8 cellular contexts compared by ENCODE assay signal in the genomic region with DNA sequence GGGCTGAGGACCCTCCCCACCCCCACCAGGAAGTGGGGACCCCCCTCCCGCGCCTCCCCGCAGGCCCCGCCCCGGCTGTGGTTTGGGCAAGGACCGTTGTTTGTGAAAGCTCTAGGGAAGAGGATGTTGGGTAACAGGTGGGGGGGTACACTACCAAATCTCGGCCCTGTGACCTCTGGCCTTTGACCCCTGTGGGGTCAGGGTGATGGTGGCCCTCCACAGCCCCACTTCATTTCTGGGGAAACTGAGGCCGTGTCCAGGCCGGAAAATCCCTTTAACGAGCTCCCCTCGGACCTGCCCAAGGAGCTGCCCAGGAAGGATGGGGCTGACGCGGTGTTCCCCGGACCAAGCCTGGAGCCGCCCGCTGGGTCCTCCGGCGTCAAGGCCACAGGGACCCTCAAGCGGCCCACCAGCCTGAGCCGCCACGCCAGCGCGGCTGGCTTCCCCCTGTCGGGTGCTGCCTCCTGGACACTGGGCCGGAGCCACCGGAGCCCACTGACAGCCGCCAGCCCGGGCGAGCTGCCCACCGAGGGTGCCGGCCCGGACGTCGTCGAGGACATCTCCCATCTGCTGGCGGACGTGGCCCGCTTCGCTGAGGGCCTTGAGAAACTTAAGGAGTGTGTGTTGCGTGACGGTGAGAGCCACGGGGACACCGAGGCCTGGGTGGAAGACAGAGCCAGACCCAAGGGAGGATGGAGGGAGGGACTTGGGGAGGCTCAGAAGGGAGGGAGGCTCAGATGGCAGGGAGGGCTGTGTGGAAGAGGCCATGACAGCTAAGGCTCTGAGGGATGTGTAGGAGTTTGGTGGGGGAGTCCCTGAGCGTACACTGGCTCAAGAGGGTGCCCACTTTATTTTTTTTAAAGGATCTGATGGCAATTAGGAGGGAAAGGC.
DNase-seq lines count a peak whose midpoint lies in the region; ATAC-seq and TF ChIP-seq lines count a peak whose summit lies in the region.

No MANE protein-coding gene starts in this region.

- peak overlapping the region; percentile 91 for H3K27ac Mint-ChIP-seq in central memory CD8-positive, alpha-beta T cell (ENCODE audit: low read depth)

- peak; percentile 21 for ATAC-seq in central memory CD8-positive, alpha-beta T cell (replicated peaks; ENCODE audit: extremely low read depth, poor library complexity, severe bottlenecking)
- no peak for ATAC-seq in HG03135 (IDR thresholded peaks at IDR 0.05; ENCODE audit: unreplicated experiment)

- H3K27ac ChIP-seq in SU-DHL-6 (ENCODE audit: low read depth, low read length) (peak overlapping the region; percentile 89), RWPE1 (no peak overlapping the region)

- peaks cover 40% of the 10 kb centered on the region for H3F3A ChIP-seq in SU-DHL-6 (ENCODE audit: insufficient read depth)

- peaks cover 63% of the 10 kb centered on the region for H3K4me1 Mint-ChIP-seq in central memory CD8-positive, alpha-beta T cell

- peak in 1 of 2 donors; percentile 63 for DNase-seq in central memory CD8-positive, alpha-beta T cell (ENCODE audit: low spot score in 2 of 2)
- DNase-seq in pons (ENCODE audit: low spot score): peak; percentile 42
- DNase-seq in RWPE1 (ENCODE audit: low spot score): no peak
- no peak for DNase-seq in AG08396 (ENCODE audit: low spot score)
- DNase-seq in NCI-H1417 treated with DMSO at 0.1 percent for 48 hours (lab: John Stamatoyannopoulos, UW): no peak

- peak overlapping the region; percentile 91 for H3K4me3 ChIP-seq in GM12875 (ENCODE audit: low read depth, low read length)
- H3K4me3 ChIP-seq in SU-DHL-6 (ENCODE audit: insufficient read depth, low read length, poor library complexity, severe bottlenecking): peak overlapping the region; percentile 88

- H3K27me3 Mint-ChIP-seq in central memory CD8-positive, alpha-beta T cell: no peaks in the 10 kb centered on the region

- peak overlapping the region; percentile 96 for H3K9ac ChIP-seq in SU-DHL-6 (ENCODE audit: low read length)

- peak overlapping the region; percentile 87 for H3K4me3 Mint-ChIP-seq in central memory CD8-positive, alpha-beta T cell

- POLR2A ChIA-PET in RWPE1 (lab: Yijun Ruan, JAX; ENCODE audit: low non-redundant PET): no interaction called here

- H2AFZ ChIP-seq in SU-DHL-6 (ENCODE audit: low read depth, low read length, severe bottlenecking): no peak overlapping the region

- peak overlapping the region; percentile 74 for H3K4me2 ChIP-seq in SU-DHL-6 (ENCODE audit: low read depth, low read length, poor library complexity, severe bottlenecking)

- no peaks in the 10 kb centered on the region for H3K36me3 ChIP-seq in SU-DHL-6 (ENCODE audit: low read length)

- peaks cover 21% of the 10 kb centered on the region for H3K79me2 ChIP-seq in SU-DHL-6 (ENCODE audit: insufficient read depth, low read length)

- H3K27me3 ChIP-seq in SU-DHL-6 (ENCODE audit: low read length): no peaks in the 10 kb centered on the region

- no peaks in the 10 kb centered on the region for H3K9me3 Mint-ChIP-seq in central memory CD8-positive, alpha-beta T cell

- CTCF ChIA-PET in RWPE1 (lab: Yijun Ruan, JAX): interaction anchor here (0.6 kb wide), 1 partner anchor 20 kb away, joined by 3 read pairs; no protein-coding TSS in a partner anchor

- no peaks in the 10 kb centered on the region for H4K20me1 ChIP-seq in SU-DHL-6 (ENCODE audit: low read depth, low read length)

- H3K36me3 Mint-ChIP-seq in central memory CD8-positive, alpha-beta T cell (ENCODE audit: insufficient read depth): peaks cover 60% of the 10 kb centered on the region

- H3K9me3 ChIP-seq in SU-DHL-6 (ENCODE audit: insufficient read depth, low read length): no peaks in the 10 kb centered on the region

- TF ChIP-seq CTCF in GM12875 (IDR thresholded peaks at IDR 0.05; ENCODE audit: borderline replicate concordance, insufficient read depth, low read depth, low read length) (no peak), SU-DHL-6 (IDR thresholded peaks at IDR 0.05; ENCODE audit: insufficient read depth, low read length, poor library complexity, severe bottlenecking) (no peak), RWPE1 (conservative IDR thresholded peaks at IDR 0.05; ENCODE audit: low read depth) (no peak)

- H3K9me2 ChIP-seq in SU-DHL-6 (replicated peaks; ENCODE audit: insufficient read depth, low read length): no peaks in the 10 kb centered on the region
